22 cellular contexts compared by ENCODE assay signal in the genomic region with DNA sequence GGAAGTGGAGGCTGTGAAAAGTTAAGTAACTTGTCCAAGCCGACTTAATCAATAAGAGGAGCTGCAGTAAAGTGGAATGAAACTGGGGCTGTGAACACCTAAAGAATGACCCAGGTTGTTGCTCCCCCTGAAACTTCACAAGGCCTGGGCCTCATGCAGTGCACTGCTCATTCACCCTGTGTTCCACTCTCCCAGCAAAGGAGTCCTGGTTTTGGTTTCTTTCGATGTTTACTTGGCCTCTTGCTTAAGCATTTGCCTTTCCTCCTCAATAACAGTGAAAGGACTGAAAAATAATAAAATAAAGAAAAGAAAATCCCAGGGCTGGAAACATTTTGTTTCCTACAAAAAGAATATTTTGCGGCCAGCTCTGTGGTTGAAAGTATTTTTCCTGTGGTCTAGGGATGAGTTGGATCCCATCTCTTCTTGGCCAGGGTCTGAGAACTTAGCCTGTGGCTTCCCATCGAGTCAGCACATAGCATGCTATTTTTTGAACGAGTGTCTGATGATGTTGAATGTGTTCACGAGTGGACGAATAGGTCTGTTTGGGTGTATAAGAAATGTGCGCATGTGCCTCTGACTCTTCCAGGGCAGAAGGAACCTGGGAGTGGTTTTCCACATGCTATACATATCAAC.
DNase-seq lines count a peak whose midpoint lies in the region; FAIRE-seq and TF ChIP-seq lines count a peak whose summit lies in the region.
"Had no signal": no experiment of that assay in that cellular context is flagged by ENCODE, and none has a peak within 500 bp of the region (broad histone marks: within the 10 kb centered on the region; RNA-seq: fewer than 3 reads in every experiment).

No MANE protein-coding gene starts in this region.

- no peak for TF ChIP-seq POLR2A in H1 (IDR thresholded peaks at IDR 0.05; ENCODE audit: control extremely low read depth in 1 of 2, low read depth in 2 of 2, low read length in 2 of 2)
- TF ChIP-seq POLR2A in lower leg skin (IDR thresholded peaks at IDR 0.05), result no peak

- no peaks in the 10 kb centered on the region for H3K9me2 ChIP-seq in GM23248 (ENCODE audit: insufficient read depth)

- peak overlapping the region; percentile 89; the same call in 1 of the 2 replicates for H2AK5ac ChIP-seq in H1 (ENCODE audit: low read depth, low read length)

- H2BK20ac ChIP-seq in H1 (ENCODE audit: low read length), result no peak overlapping the region

- H2BK15ac ChIP-seq in H1 (ENCODE audit: low read length), result no peak overlapping the region

- no peak overlapping the region for H2BK5ac ChIP-seq in H1 (ENCODE audit: low read depth, low read length)

- no peak for TF ChIP-seq RAD21 in H1 (IDR thresholded peaks at IDR 0.05 in 1 of 2, conservative IDR thresholded peaks at IDR 0.05 in 1 of 2; ENCODE audit: low read depth in 2 of 2, low read length in 2 of 2)

- no peaks in the 10 kb centered on the region for H3K27me3 ChIP-seq in GM23248 (replicated peaks; ENCODE audit: insufficient read depth)
- no peaks in the 10 kb centered on the region for H3K27me3 ChIP-seq in H1 (replicated peaks in 1 of 4; ENCODE audit: control insufficient read depth in 3 of 4, extremely low read depth in 1 of 4, insufficient read depth in 3 of 4, low read length in 3 of 4)
- H3K27me3 ChIP-seq: gastroesophageal sphincter had no signal

- no peak overlapping the region for H4K8ac ChIP-seq in H1 (ENCODE audit: extremely low read depth, insufficient read depth, low read length)

- TF ChIP-seq EP300 in H1 (IDR thresholded peaks at IDR 0.05; ENCODE audit: borderline replicate concordance in 1 of 2, low read depth in 2 of 2, low read length in 2 of 2), result no peak

- H2AFZ ChIP-seq in GM23248 (peak overlapping the region; percentile 22), H1 (ENCODE audit: low read length) (no peak overlapping the region)
- H2AFZ ChIP-seq: parathyroid adenoma had no signal

- H4K5ac ChIP-seq in H1 (ENCODE audit: insufficient read length, low read depth, low read length), result no peak overlapping the region

- H3K9me3 ChIP-seq in GM23248 (ENCODE audit: low read depth), result no peaks in the 10 kb centered on the region
- H3K9me3 ChIP-seq in H1 (ENCODE audit: insufficient read depth in 2 of 2, low read depth in 1 of 2, low read length in 1 of 2), result no peaks in the 10 kb centered on the region
- H3K9me3 ChIP-seq: A549, gastroesophageal sphincter, left ventricle myocardium inferior had no signal

- POLR2A ChIA-PET in H1 (lab: Charles Lee; ENCODE audit: partially characterized antibody), result no interaction called here

- H3K36me3 ChIP-seq in GM23248 (ENCODE audit: low read depth) (no peaks in the 10 kb centered on the region), H1 (ENCODE audit: control insufficient read depth in 2 of 4, insufficient read depth in 4 of 4, low read length in 3 of 4) (no peaks in the 10 kb centered on the region)
- H3K36me3 ChIP-seq: gastroesophageal sphincter, left ventricle myocardium inferior, WERI-Rb-1 had no signal

- H4K91ac ChIP-seq in H1 (replicated peaks; ENCODE audit: insufficient read length, low read length), result no peak overlapping the region

- intact Hi-C loops in lower leg skin (cut with DNase I; ENCODE audit: low total_unique reads), result no loop called here

- H3K79me1 ChIP-seq in H1 (ENCODE audit: low read depth, low read length), result no peaks in the 10 kb centered on the region

- DNase-seq in AG08395 (ENCODE audit: low spot score) (peak; percentile 62), GM23248 (peak; percentile 64), H1 (ENCODE audit: low read depth in 1 of 2, low spot score in 2 of 2) (no peak), non-pigmented ciliary epithelial cell (ENCODE audit: low read depth) (peak; percentile 70), NCI-H1105 (lab: John Stamatoyannopoulos, UW) (no peak), lower leg skin (ENCODE audit: low spot score in 2 of 2) (no peak), HCEC 1CT (no peak)
- DNase-seq in stimulated activated CD4-positive, alpha-beta T cell treated with anti-CD3 and anti-CD28 coated beads, Interleukin-12 subunit alpha, Interleukin-12 subunit beta, amount 100 ng/mL, for 4 hours, result no peak
- DNase-seq: activated CD8-positive, alpha-beta T cell treated with anti-CD3 and anti-CD28 coated beads, Interleukin-2, amount 10 ng/mL, durations not matched to agents 7 days and 5 days; activated naive CD8-positive, alpha-beta T cell treated with anti-CD3 and anti-CD28 coated beads, Interleukin-2, amount 10 ng/mL, durations not matched to agents 7 days and 5 days; activated T-cell treated with anti-CD3 and anti-CD28 coated beads, Interleukin-2, amount 50 U/mL, for 72 hours; caudate nucleus; effector memory CD4-positive, alpha-beta T cell; left ventricle myocardium inferior; NCI-H1092; NCI-H510A treated with DMSO at 0.1 percent for 48 hours; WERI-Rb-1 had no signal

- H3K4me2 ChIP-seq in GM23248 (ENCODE audit: unreplicated experiment) (peak overlapping the region; percentile 54), H1 (ENCODE audit: insufficient read depth in 1 of 2, low read depth in 2 of 2, low read length in 2 of 2) (no peak overlapping the region)
- H3K4me2 ChIP-seq: A549 had no signal

- H3K4me3 ChIP-seq in GM23248 (peak overlapping the region; percentile 40; the same call in 1 of the 2 replicates), H1 (ENCODE audit: extremely low read depth in 1 of 4, insufficient read depth in 2 of 4, low read depth in 3 of 4, low read length in 4 of 4) (no peak overlapping the region), lower leg skin (ENCODE audit: low read depth, poor library complexity, severe bottlenecking) (no peak overlapping the region)
- H3K4me3 ChIP-seq: A549, gastroesophageal sphincter, K562, left ventricle myocardium inferior had no signal

- no peak overlapping the region for H3K23ac ChIP-seq in H1 (ENCODE audit: insufficient read length)

- no peak overlapping the region for H3K18ac ChIP-seq in H1 (ENCODE audit: extremely low read depth, low read length)

- peaks cover 15% of the 10 kb centered on the region for H3F3A ChIP-seq in GM23248 (ENCODE audit: insufficient read depth)

- H3K27ac ChIP-seq in GM23248 (peak overlapping the region; percentile 65), H1 (ENCODE audit: low read depth, low read length) (no peak overlapping the region)
- H3K27ac ChIP-seq: gastroesophageal sphincter, left ventricle myocardium inferior, parathyroid adenoma, WERI-Rb-1 had no signal

- FAIRE-seq in H1 (lab: Jason Lieb, UNC), result no peak
- FAIRE-seq: A549, GM12892, K562 had no signal

- H3K14ac ChIP-seq in H1 (ENCODE audit: insufficient read length), result no peak overlapping the region

- H3K9ac ChIP-seq in GM23248, result peak overlapping the region; percentile 21
- no peak overlapping the region for H3K9ac ChIP-seq in H1 (replicated peaks in 1 of 4; ENCODE audit: extremely low read depth in 1 of 4, low read depth in 3 of 4, low read length in 3 of 4)
- H3K9ac ChIP-seq: parathyroid adenoma had no signal

- in situ Hi-C loops in GM23248 (cut with MboI), result no loop called here

- WGBS in GM23248 (ENCODE audit: low coverage in 1 of 2, low lambda C conversion rate in 2 of 2, missing lambda C conversion rate in 2 of 2), 2 experiments, result 17 to 21% methylated on average over 8 of the region's 8 CpGs
- 90% methylated on average over 8 of the region's 8 CpGs; no CpG with 5 or more reads in 1 of the 2 experiments for WGBS in H1 (ENCODE audit: extremely low coverage in 1 of 2, insufficient coverage in 1 of 2, insufficient read length in 1 of 2, insufficient replicate concordance in 2 of 2, low coverage in 1 of 2, low lambda C conversion rate in 2 of 2, missing lambda C conversion rate in 1 of 2), 2 experiments
- WGBS in lower leg skin, 2 donors, result 61 to 66% methylated on average over 8 of the region's 8 CpGs

- H3K23me2 ChIP-seq in H1 (ENCODE audit: low read depth, low read length), result no peaks in the 10 kb centered on the region

- H3K4me1 ChIP-seq in GM23248 (ENCODE audit: insufficient read depth) (peaks cover 24% of the 10 kb centered on the region), H1 (replicated peaks in 1 of 4; ENCODE audit: control insufficient read depth in 3 of 4, insufficient read depth in 4 of 4, low read length in 3 of 4) (no peaks in the 10 kb centered on the region)
- H3K4me1 ChIP-seq: parathyroid adenoma had no signal

- H3K79me2 ChIP-seq in GM23248 (ENCODE audit: insufficient read depth) (no peaks in the 10 kb centered on the region), H1 (ENCODE audit: control insufficient read depth in 1 of 2, insufficient read depth in 2 of 2, low read length in 2 of 2) (no peaks in the 10 kb centered on the region)
- H3K79me2 ChIP-seq: parathyroid adenoma had no signal

- H2BK120ac ChIP-seq in H1 (replicated peaks; ENCODE audit: low read depth, low read length), result no peak overlapping the region

- CTCF ChIA-PET in H1 (lab: Charles Lee; ENCODE audit: partially characterized antibody), result interaction anchor here (1.0 kb wide), 1 partner anchor 9 kb away, joined by 3 read pairs; no protein-coding TSS in a partner anchor

- no peak overlapping the region for H3K56ac ChIP-seq in H1 (replicated peaks; ENCODE audit: insufficient read length, low read depth, low read length)

- H3K4ac ChIP-seq in H1 (replicated peaks; ENCODE audit: insufficient read length, low read depth, low read length), result no peak overlapping the region

- TF ChIP-seq CTCF in H1 (IDR thresholded peaks at IDR 0.05; ENCODE audit: control extremely low read depth in 1 of 3, insufficient read depth in 1 of 3, low read depth in 1 of 3, low read length in 3 of 3) (no peak), lower leg skin (IDR thresholded peaks at IDR 0.05) (no peak)

- H2BK12ac ChIP-seq in H1 (ENCODE audit: low read depth, low read length), result no peak overlapping the region

- no peaks in the 10 kb centered on the region for H4K20me1 ChIP-seq in GM23248 (ENCODE audit: insufficient read depth)
- no peaks in the 10 kb centered on the region for H4K20me1 ChIP-seq in H1 (replicated peaks in 1 of 2; ENCODE audit: control insufficient read depth in 1 of 2, insufficient read depth in 2 of 2, low read length in 2 of 2)

TF ChIP-seq in H1, 55 proteins besides CTCF, POLR2A, EP300 and RAD21:
- TF ChIP-seq POU5F1 (IDR thresholded peaks at IDR 0.05; ENCODE audit: low read depth, low read length), result no peak
- no peak for TF ChIP-seq JUN (IDR thresholded peaks at IDR 0.05; ENCODE audit: low read depth, low read length)
- TF ChIP-seq, protein P1, sequence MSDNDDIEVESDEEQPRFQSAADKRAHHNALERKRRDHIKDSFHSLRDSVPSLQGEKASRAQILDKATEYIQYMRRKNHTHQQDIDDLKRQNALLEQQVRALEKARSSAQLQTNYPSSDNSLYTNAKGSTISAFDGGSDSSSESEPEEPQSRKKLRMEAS (IDR thresholded peaks at IDR 0.05), result no peak
- no peak for TF ChIP-seq CEBPB (IDR thresholded peaks at IDR 0.05; ENCODE audit: low read depth, low read length)
- no peak for TF ChIP-seq BRCA1 (IDR thresholded peaks at IDR 0.05; ENCODE audit: low read depth, low read length)

Comparison
In these comparisons a context has a peak if more than half of its experiments do, and no peak if none do; other contexts are left out.
1. DNase-seq: peak in AG08395 (single experiment), GM23248 (single experiment) and non-pigmented ciliary epithelial cell (single experiment); none in H1 (0 of 2), NCI-H1105 (single experiment), lower leg skin (0 of 2), HCEC 1CT (single experiment) and stimulated activated CD4-positive, alpha-beta T cell treated with anti-CD3 and anti-CD28 coated beads, Interleukin-12 subunit alpha, Interleukin-12 subunit beta, amount 100 ng/mL, for 4 hours (single experiment).